In genomic region chr2:86439879-86440630, GRCh38 we compare ENCODE assay signal across 8 cellular contexts. TPM values are rescaled to one million over a fixed set of nuclear protein-coding genes. Genes with fewer than 3 reads are reported as not detected.
A peak's percentile ranks its signal among the peaks of the same experiment; 100 is the strongest.
DNase-seq lines count a peak whose midpoint lies in the region; ATAC-seq and TF ChIP-seq lines count a peak whose summit lies in the region.

No MANE protein-coding gene starts in this region.

- H3K4me1 ChIP-seq in heart right ventricle = peaks cover 18 to 30% (median 25%) of the 10 kb centered on the region in 9 donors
- peaks cover 0 to 31% of the 10 kb centered on the region in 2 donors for H3K4me1 ChIP-seq in ascending aorta
- peaks cover 4% of the 10 kb centered on the region for H3K4me1 ChIP-seq in mesodermal cell (ENCODE audit: control insufficient read depth, insufficient read depth, low read length, poor library complexity, severe bottlenecking)
- no peaks in the 10 kb centered on the region for H3K4me1 ChIP-seq in urinary bladder (ENCODE audit: insufficient read depth)

- H3K27ac ChIP-seq in heart right ventricle (peak overlapping the region; percentile 88 to 100 (median 95)), ascending aorta (peak overlapping the region; percentile 94 to 99), mesodermal cell (ENCODE audit: low read depth, low read length, severe bottlenecking) (peak overlapping the region; percentile 100), urinary bladder (ENCODE audit: low read depth) (peak overlapping the region; percentile 79)

- intact Hi-C loops in heart right ventricle (cut with DNase I) (loop anchor here in 4 of 10 donors (5.0 to 10.0 kb wide), 6 partner anchors 43 to 243 kb away; partner anchors contain the start of genes CHMP3 (in 2 of the 4), IMMT (in 1 of the 4) and MRPL35 (in 1 of the 4)), left ventricle myocardium superior (cut with micrococcal nuclease) (loop anchor here (10.0 kb wide), 1 partner anchor 335 kb away; the partner anchor contains the start of genes POLR1A and PTCD3), ascending aorta (cut with DNase I) (loop anchor here (2.0 to 5.0 kb wide), 4 partner anchors 37 to 245 kb away; partner anchors contain the start of genes CHMP3, IMMT and RNF103), posterior vena cava (cut with DNase I) (no loop called here)

- H3K36me3 ChIP-seq in heart right ventricle (peaks cover 0 to 22% (median 0%) of the 10 kb centered on the region in 9 donors), ascending aorta (no peaks in the 10 kb centered on the region), mesodermal cell (ENCODE audit: control insufficient read depth, insufficient read depth, low read length) (peaks cover 19% of the 10 kb centered on the region), urinary bladder (ENCODE audit: insufficient read depth) (peaks cover 1% of the 10 kb centered on the region)

- WGBS in heart right ventricle, 2 donors = 96 to 98% methylated on average over 3 of the region's 3 CpGs
- WGBS in mesodermal cell (ENCODE audit: insufficient coverage in 2 of 2), 2 experiments = 100% methylated on average over 1 of the region's 3 CpGs; no CpG with 5 or more reads in 1 of the 2 experiments
- 91% methylated on average over 3 of the region's 3 CpGs for WGBS in urinary bladder

- DNase-seq in heart right ventricle = no peak
- no peak for DNase-seq in left ventricle myocardium superior
- no peak for DNase-seq in ascending aorta (ENCODE audit: low spot score in 2 of 2)
- no peak for DNase-seq in superior temporal gyrus (ENCODE audit: extremely low spot score)
- no peak for DNase-seq in epidermal melanocyte (ENCODE audit: insufficient read length, low spot score)
- no peak for DNase-seq in posterior vena cava (ENCODE audit: low spot score)

- ATAC-seq in heart right ventricle (no peak), left ventricle myocardium superior (no peak)

- no peak for TF ChIP-seq CTCF in heart right ventricle (IDR thresholded peaks at IDR 0.05)
- no peak for TF ChIP-seq CTCF in ascending aorta (IDR thresholded peaks at IDR 0.05)

- H3K9me3 ChIP-seq in heart right ventricle (peaks cover 0 to 40% (median 31%) of the 10 kb centered on the region in 11 donors), ascending aorta (peaks cover 3 to 18% of the 10 kb centered on the region in 2 donors), mesodermal cell (ENCODE audit: control insufficient read depth, low read length) (no peaks in the 10 kb centered on the region)

- no peaks in the 10 kb centered on the region for H3K27me3 ChIP-seq in heart right ventricle
- no peaks in the 10 kb centered on the region for H3K27me3 ChIP-seq in ascending aorta

- peak overlapping the region in 8 of 10 donors; percentile 67 to 87 (median 72) for H3K4me3 ChIP-seq in heart right ventricle
- H3K4me3 ChIP-seq in ascending aorta = peak overlapping the region; percentile 47 to 97
- H3K4me3 ChIP-seq in mesodermal cell (ENCODE audit: extremely low read depth, insufficient read depth, low read length, poor library complexity, severe bottlenecking) = peak overlapping the region; percentile 59
- no peak overlapping the region for H3K4me3 ChIP-seq in urinary bladder (ENCODE audit: low read depth, low read length)

RNA-seq across cellular contexts. Expression of gene KDM3A, which starts 1.1 kb away (rescaled TPM):
- total RNA-seq in heart right ventricle = 10 to 100 TPM; 24.8 to 53.7 (median 35.0) TPM
- 10 to 100 TPM; 17.1 to 29.7 TPM for polyA plus RNA-seq in heart right ventricle
- total RNA-seq in left ventricle myocardium superior = 35.6 TPM
- total RNA-seq in ascending aorta = 18.4 TPM
- polyA plus RNA-seq in mesodermal cell (2013, experiment 1 of 2) = 31.0 TPM
- polyA plus RNA-seq in mesodermal cell (2013, experiment 2 of 2) = 30.4 TPM
- 72.6 TPM for total RNA-seq in urinary bladder
- 30.2 TPM for polyA plus RNA-seq in urinary bladder
- 10 to 100 TPM; 41.8 to 46.0 TPM for total RNA-seq in posterior vena cava

Comparison
In these comparisons a context has a peak if more than half of its experiments do, and no peak if none do; other contexts are left out.
1. intact Hi-C loops: an anchor here in left ventricle myocardium superior (10.0 kb wide) and ascending aorta (2.0 to 5.0 kb wide); none called in posterior vena cava.